1 cellular context compared by ENCODE assay signal in the genomic region with DNA sequence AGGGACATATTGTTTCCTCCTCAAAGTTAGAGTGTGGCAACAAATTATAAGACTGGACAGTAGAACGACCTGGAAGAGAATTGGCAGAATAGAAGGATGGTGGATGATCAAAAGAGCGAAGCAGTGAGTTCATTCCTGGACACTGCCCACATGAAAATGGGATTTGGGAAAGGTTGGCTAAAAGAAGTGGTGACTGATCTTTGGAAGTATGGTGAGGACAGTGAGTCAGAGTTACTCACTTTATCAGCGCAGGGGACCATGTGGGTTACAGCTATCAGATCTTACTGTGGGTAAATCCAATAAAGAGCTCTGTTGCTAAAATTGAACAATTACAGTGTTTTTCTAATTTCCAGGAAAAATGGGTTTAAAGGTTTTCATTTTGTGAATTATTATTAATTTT.
TF ChIP-seq lines count a peak whose summit lies in the region.

No MANE protein-coding gene starts in this region.

TF ChIP-seq in SK-N-SH, 30 proteins besides CTCF, POLR2A, EP300 and RAD21 (continued from another document):
- TF ChIP-seq, protein P1, sequence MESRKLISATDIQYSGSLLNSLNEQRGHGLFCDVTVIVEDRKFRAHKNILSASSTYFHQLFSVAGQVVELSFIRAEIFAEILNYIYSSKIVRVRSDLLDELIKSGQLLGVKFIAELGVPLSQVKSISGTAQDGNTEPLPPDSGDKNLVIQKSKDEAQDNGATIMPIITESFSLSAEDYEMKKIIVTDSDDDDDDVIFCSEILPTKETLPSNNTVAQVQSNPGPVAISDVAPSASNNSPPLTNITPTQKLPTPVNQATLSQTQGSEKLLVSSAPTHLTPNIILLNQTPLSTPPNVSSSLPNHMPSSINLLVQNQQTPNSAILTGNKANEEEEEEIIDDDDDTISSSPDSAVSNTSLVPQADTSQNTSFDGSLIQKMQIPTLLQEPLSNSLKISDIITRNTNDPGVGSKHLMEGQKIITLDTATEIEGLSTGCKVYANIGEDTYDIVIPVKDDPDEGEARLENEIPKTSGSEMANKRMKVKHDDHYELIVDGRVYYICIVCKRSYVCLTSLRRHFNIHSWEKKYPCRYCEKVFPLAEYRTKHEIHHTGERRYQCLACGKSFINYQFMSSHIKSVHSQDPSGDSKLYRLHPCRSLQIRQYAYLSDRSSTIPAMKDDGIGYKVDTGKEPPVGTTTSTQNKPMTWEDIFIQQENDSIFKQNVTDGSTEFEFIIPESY (IDR thresholded peaks at IDR 0.05; ENCODE audit: borderline replicate concordance, low read depth) = peak; percentile 76; the same call in 1 of the 2 replicates
- TF ChIP-seq, protein P2, sequence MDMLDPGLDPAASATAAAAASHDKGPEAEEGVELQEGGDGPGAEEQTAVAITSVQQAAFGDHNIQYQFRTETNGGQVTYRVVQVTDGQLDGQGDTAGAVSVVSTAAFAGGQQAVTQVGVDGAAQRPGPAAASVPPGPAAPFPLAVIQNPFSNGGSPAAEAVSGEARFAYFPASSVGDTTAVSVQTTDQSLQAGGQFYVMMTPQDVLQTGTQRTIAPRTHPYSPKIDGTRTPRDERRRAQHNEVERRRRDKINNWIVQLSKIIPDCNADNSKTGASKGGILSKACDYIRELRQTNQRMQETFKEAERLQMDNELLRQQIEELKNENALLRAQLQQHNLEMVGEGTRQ (IDR thresholded peaks at IDR 0.05; ENCODE audit: borderline replicate concordance, low read depth, low read length) = no peak
- TF ChIP-seq, protein P3, sequence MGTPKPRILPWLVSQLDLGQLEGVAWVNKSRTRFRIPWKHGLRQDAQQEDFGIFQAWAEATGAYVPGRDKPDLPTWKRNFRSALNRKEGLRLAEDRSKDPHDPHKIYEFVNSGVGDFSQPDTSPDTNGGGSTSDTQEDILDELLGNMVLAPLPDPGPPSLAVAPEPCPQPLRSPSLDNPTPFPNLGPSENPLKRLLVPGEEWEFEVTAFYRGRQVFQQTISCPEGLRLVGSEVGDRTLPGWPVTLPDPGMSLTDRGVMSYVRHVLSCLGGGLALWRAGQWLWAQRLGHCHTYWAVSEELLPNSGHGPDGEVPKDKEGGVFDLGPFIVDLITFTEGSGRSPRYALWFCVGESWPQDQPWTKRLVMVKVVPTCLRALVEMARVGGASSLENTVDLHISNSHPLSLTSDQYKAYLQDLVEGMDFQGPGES (IDR thresholded peaks at IDR 0.05; ENCODE audit: low read depth, low read length) = no peak
- TF ChIP-seq TCF12 (IDR thresholded peaks at IDR 0.05) = peak; percentile 94
- TF ChIP-seq NRF1 (IDR thresholded peaks at IDR 0.05; ENCODE audit: low read depth, low read length) = no peak
- TF ChIP-seq, protein P4, sequence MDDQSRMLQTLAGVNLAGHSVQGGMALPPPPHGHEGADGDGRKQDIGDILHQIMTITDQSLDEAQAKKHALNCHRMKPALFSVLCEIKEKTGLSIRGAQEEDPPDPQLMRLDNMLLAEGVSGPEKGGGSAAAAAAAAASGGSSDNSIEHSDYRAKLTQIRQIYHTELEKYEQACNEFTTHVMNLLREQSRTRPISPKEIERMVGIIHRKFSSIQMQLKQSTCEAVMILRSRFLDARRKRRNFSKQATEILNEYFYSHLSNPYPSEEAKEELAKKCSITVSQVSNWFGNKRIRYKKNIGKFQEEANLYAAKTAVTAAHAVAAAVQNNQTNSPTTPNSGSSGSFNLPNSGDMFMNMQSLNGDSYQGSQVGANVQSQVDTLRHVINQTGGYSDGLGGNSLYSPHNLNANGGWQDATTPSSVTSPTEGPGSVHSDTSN (IDR thresholded peaks at IDR 0.05) = peak; percentile 70
- TF ChIP-seq FOXJ3 (CRISPR knock-in tag; IDR thresholded peaks at IDR 0.05) = no peak
- no peak for TF ChIP-seq MXI1 (IDR thresholded peaks at IDR 0.05; ENCODE audit: low read depth, low read length)
- TF ChIP-seq, protein P5, sequence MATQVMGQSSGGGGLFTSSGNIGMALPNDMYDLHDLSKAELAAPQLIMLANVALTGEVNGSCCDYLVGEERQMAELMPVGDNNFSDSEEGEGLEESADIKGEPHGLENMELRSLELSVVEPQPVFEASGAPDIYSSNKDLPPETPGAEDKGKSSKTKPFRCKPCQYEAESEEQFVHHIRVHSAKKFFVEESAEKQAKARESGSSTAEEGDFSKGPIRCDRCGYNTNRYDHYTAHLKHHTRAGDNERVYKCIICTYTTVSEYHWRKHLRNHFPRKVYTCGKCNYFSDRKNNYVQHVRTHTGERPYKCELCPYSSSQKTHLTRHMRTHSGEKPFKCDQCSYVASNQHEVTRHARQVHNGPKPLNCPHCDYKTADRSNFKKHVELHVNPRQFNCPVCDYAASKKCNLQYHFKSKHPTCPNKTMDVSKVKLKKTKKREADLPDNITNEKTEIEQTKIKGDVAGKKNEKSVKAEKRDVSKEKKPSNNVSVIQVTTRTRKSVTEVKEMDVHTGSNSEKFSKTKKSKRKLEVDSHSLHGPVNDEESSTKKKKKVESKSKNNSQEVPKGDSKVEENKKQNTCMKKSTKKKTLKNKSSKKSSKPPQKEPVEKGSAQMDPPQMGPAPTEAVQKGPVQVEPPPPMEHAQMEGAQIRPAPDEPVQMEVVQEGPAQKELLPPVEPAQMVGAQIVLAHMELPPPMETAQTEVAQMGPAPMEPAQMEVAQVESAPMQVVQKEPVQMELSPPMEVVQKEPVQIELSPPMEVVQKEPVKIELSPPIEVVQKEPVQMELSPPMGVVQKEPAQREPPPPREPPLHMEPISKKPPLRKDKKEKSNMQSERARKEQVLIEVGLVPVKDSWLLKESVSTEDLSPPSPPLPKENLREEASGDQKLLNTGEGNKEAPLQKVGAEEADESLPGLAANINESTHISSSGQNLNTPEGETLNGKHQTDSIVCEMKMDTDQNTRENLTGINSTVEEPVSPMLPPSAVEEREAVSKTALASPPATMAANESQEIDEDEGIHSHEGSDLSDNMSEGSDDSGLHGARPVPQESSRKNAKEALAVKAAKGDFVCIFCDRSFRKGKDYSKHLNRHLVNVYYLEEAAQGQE (IDR thresholded peaks at IDR 0.05; ENCODE audit: low read depth, low read length) = no peak; the same call in 1 of the 2 replicates
- TF ChIP-seq, protein P6, sequence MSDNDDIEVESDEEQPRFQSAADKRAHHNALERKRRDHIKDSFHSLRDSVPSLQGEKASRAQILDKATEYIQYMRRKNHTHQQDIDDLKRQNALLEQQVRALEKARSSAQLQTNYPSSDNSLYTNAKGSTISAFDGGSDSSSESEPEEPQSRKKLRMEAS (IDR thresholded peaks at IDR 0.05; ENCODE audit: low read depth) = peak; percentile 88
- TF ChIP-seq EZH2phosphoT487 (IDR thresholded peaks at IDR 0.05; ENCODE audit: borderline replicate concordance, low read depth) = no peak
- TF ChIP-seq, protein P7, sequence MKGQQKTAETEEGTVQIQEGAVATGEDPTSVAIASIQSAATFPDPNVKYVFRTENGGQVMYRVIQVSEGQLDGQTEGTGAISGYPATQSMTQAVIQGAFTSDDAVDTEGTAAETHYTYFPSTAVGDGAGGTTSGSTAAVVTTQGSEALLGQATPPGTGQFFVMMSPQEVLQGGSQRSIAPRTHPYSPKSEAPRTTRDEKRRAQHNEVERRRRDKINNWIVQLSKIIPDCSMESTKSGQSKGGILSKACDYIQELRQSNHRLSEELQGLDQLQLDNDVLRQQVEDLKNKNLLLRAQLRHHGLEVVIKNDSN (IDR thresholded peaks at IDR 0.05; ENCODE audit: borderline replicate concordance, low read depth) = peak; percentile 51; the same call in 1 of the 2 replicates
- no peak for TF ChIP-seq YY1 (IDR thresholded peaks at IDR 0.05; ENCODE audit: low read depth)
- peak; percentile 64 for TF ChIP-seq FOXM1 (IDR thresholded peaks at IDR 0.05; ENCODE audit: low read depth)
- 0 out of 2 replicates have a peak, but pooled peaks have one; percentile 40 for TF ChIP-seq RFX5 (IDR thresholded peaks at IDR 0.05; ENCODE audit: low read length)
- TF ChIP-seq GATA2 (CRISPR knock-in tag; IDR thresholded peaks at IDR 0.05) = peak; percentile 11; the same call in 1 of the 2 replicates
- peak; percentile 85 for TF ChIP-seq NFIC (IDR thresholded peaks at IDR 0.05; ENCODE audit: borderline replicate concordance)
- peak; percentile 75; the same call in 1 of the 2 replicates for TF ChIP-seq POLR2AphosphoS5 (IDR thresholded peaks at IDR 0.05; ENCODE audit: low read depth, low read length)
- TF ChIP-seq JUND (IDR thresholded peaks at IDR 0.05) = peak; percentile 94
- no peak for TF ChIP-seq CHD2 (IDR thresholded peaks at IDR 0.05; ENCODE audit: low read length, partially characterized antibody)
- no peak for TF ChIP-seq GABPA (IDR thresholded peaks at IDR 0.05; ENCODE audit: low read depth)
- TF ChIP-seq TEAD4 (IDR thresholded peaks at IDR 0.05; ENCODE audit: borderline replicate concordance, insufficient read depth) = peak; percentile 64; the same call in 1 of the 2 replicates
- peak; percentile 71; the same call in 1 of the 2 replicates for TF ChIP-seq MEF2A (IDR thresholded peaks at IDR 0.05; ENCODE audit: borderline replicate concordance, low read depth)
